ENCODE assay signal across 9 cellular contexts in the genomic region with DNA sequence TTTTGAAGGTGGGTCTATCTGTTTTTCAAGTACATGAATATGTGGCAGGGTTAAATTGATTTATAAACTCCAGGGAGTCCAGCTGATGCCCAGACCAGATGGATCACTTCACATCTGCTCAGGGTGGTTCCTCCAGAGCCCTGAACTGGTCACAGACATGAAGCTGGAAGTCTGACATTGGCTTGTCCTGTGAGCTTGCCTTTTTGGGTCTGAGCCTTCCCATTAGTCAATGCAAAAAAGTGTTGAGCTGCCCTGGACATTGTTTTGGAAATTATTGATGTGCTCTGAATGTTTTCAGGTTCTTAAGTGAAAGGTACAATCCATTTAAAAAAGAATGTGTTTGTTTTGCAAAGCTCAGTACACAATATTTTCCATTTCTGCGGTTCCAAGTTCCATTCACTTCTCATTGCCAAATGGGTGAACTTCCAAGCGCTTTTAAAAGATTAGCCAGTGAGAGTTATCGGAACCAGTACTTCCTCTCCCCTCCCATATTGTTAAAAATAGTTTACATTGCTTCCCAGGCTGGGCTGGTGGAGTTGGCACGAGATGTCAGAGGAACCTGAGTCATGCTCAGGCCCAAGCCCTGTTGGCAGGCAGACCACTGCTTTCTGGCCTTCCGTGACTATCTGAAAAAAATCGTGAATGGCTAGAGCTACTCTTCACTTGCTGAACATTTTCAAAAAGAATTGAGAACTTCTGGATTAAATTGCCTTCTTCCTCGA. TPM values are rescaled to one million over a fixed set of nuclear protein-coding genes. Genes with fewer than 3 reads are reported as not detected.
DNase-seq lines count a peak whose midpoint lies in the region; ATAC-seq and TF ChIP-seq lines count a peak whose summit lies in the region.
"Had no signal": no experiment of that assay in that cellular context is flagged by ENCODE, and none has a peak within 500 bp of the region (broad histone marks: within the 10 kb centered on the region; RNA-seq: fewer than 3 reads in every experiment).

No MANE protein-coding gene starts in this region.

- no peak overlapping the region for H3K27ac ChIP-seq in mammary epithelial cell (ENCODE audit: insufficient read depth, low read depth, low read length)
- H3K27ac ChIP-seq in thoracic aorta, result peak overlapping the region; percentile 71
- H3K27ac ChIP-seq in endodermal cell (ENCODE audit: low read depth, low read length), result no peak overlapping the region

- peak overlapping the region; percentile 36 for H3K4me2 ChIP-seq in mammary epithelial cell (ENCODE audit: insufficient read depth, low read depth, low read length)

- H3K27me3 ChIP-seq in mammary epithelial cell (ENCODE audit: insufficient read depth, low read length) (no peaks in the 10 kb centered on the region), thoracic aorta (replicated peaks; ENCODE audit: insufficient read depth) (no peaks in the 10 kb centered on the region), endodermal cell (ENCODE audit: control insufficient read depth, insufficient read depth, low read length, poor library complexity, severe bottlenecking) (no peaks in the 10 kb centered on the region)

- no peak for TF ChIP-seq EP300 in Ishikawa (IDR thresholded peaks at IDR 0.05; ENCODE audit: borderline replicate concordance)

- 3% methylated on average over 7 of the region's 7 CpGs for WGBS in mammary epithelial cell (ENCODE audit: low coverage, missing lambda C conversion rate)
- WGBS in endodermal cell (ENCODE audit: insufficient coverage in 1 of 2, insufficient read length in 1 of 2), 2 experiments, result 91 to 92% methylated on average over 5 to 7 of the region's 7 CpGs

- no peaks in the 10 kb centered on the region for H3K36me3 ChIP-seq in mammary epithelial cell (ENCODE audit: insufficient read depth, low read length)
- peaks cover 10% of the 10 kb centered on the region for H3K36me3 ChIP-seq in thoracic aorta
- H3K36me3 ChIP-seq in endodermal cell (ENCODE audit: control insufficient read depth, insufficient read depth, low read length), result peaks cover 18% of the 10 kb centered on the region

- no peaks in the 10 kb centered on the region for H4K20me1 ChIP-seq in mammary epithelial cell (ENCODE audit: insufficient read depth, low read length)

- H3K4me3 ChIP-seq in mammary epithelial cell (replicated peaks in 1 of 3; ENCODE audit: insufficient read depth in 1 of 3, low read depth in 2 of 3, low read length in 3 of 3) (no peak overlapping the region), thoracic aorta (no peak overlapping the region), endodermal cell (ENCODE audit: low read length) (no peak overlapping the region)

- H2AFZ ChIP-seq in mammary epithelial cell (ENCODE audit: low read depth, low read length), result peak overlapping the region; percentile 58

- no peak for TF ChIP-seq RAD21 in Ishikawa (IDR thresholded peaks at IDR 0.05; ENCODE audit: low read depth)

- H3K4me1 ChIP-seq in mammary epithelial cell (ENCODE audit: insufficient read depth, low read length) (peaks cover 23% of the 10 kb centered on the region), thoracic aorta (ENCODE audit: control insufficient read depth in 1 of 2, low read depth in 2 of 2) (peaks cover 20 to 62% of the 10 kb centered on the region in 2 donors), endodermal cell (ENCODE audit: control insufficient read depth, insufficient read depth, low read length) (no peaks in the 10 kb centered on the region)

- no peak for TF ChIP-seq CTCF in mammary epithelial cell (conservative IDR thresholded peaks at IDR 0.05 in 1 of 2, IDR thresholded peaks at IDR 0.05 in 1 of 2; ENCODE audit: extremely low read depth in 1 of 2, insufficient read depth in 1 of 2, low read depth in 1 of 2, low read length in 2 of 2)
- TF ChIP-seq CTCF in thoracic aorta (IDR thresholded peaks at IDR 0.05), result no peak
- TF ChIP-seq CTCF in endodermal cell (conservative IDR thresholded peaks at IDR 0.05), result no peak

- H3K27ac Mint-ChIP-seq in activated T-cell treated with anti-CD3 and anti-CD28 coated beads, Interleukin-2, amount 50 U/mL, for 24 hours, result no peak overlapping the region
- H3K27ac Mint-ChIP-seq in endodermal cell, result no peak overlapping the region

- H3K9ac ChIP-seq in mammary epithelial cell (ENCODE audit: insufficient read depth, low read length), result no peak overlapping the region
- no peak overlapping the region for H3K9ac ChIP-seq in endodermal cell (ENCODE audit: extremely low read depth, low read length, poor library complexity, severe bottlenecking)

- H3K4me1 Mint-ChIP-seq in activated T-cell treated with anti-CD3 and anti-CD28 coated beads, Interleukin-2, amount 50 U/mL, for 24 hours (ENCODE audit: low read depth), result peaks cover 8% of the 10 kb centered on the region
- peaks cover 12% of the 10 kb centered on the region for H3K4me1 Mint-ChIP-seq in endodermal cell

- H3K9me3 ChIP-seq in mammary epithelial cell (replicated peaks; ENCODE audit: insufficient read depth, low read length) (peaks cover 5% of the 10 kb centered on the region), thoracic aorta (no peaks in the 10 kb centered on the region), endodermal cell (ENCODE audit: control insufficient read depth, low read length) (peaks cover 32% of the 10 kb centered on the region)

- peak; percentile 89 for ATAC-seq in thoracic aorta (ENCODE audit: insufficient number of reproducible peaks, low FRiP score, low read depth)

- DNase-seq in mammary epithelial cell (peak; percentile 70), iris pigment epithelial cell (ENCODE audit: low read depth) (peak; percentile 91), thoracic aorta (ENCODE audit: low spot score) (peak; percentile 70), COLO668 (lab: John Stamatoyannopoulos, UW; ENCODE audit: unreplicated experiment) (no peak), endodermal cell (no peak)
- no peak for DNase-seq in activated T-cell treated with anti-CD3 and anti-CD28 coated beads, Interleukin-2, amount 50 U/mL, for 24 hours
- DNase-seq in stimulated activated naive CD4-positive, alpha-beta T cell (lab: John Stamatoyannopoulos, UW), result no peak
- DNase-seq: NCI-H526 had no signal

- H3K36me3 Mint-ChIP-seq in activated T-cell treated with anti-CD3 and anti-CD28 coated beads, Interleukin-2, amount 50 U/mL, for 24 hours (ENCODE audit: low read depth), result no peaks in the 10 kb centered on the region
- peaks cover 72% of the 10 kb centered on the region for H3K36me3 Mint-ChIP-seq in endodermal cell (ENCODE audit: low read depth)

- peaks cover 11% of the 10 kb centered on the region for H3K9me3 Mint-ChIP-seq in activated T-cell treated with anti-CD3 and anti-CD28 coated beads, Interleukin-2, amount 50 U/mL, for 24 hours
- H3K9me3 Mint-ChIP-seq in endodermal cell, result peaks cover 39% of the 10 kb centered on the region

- no TSS peak for BruUV-seq in mammary epithelial cell (replicated peaks; lab: Mats Ljungman, UMichigan)

- intact Hi-C loops in mammary epithelial cell (cut with micrococcal nuclease), result no loop called here

- no peak overlapping the region for H3K4me3 Mint-ChIP-seq in activated T-cell treated with anti-CD3 and anti-CD28 coated beads, Interleukin-2, amount 50 U/mL, for 24 hours
- H3K4me3 Mint-ChIP-seq in endodermal cell, result no peak overlapping the region

- dilution Hi-C loops in mammary epithelial cell (cut with HindIII; ENCODE audit: low sequenced_read_pairs), result no loop called here

- in situ Hi-C loops in mammary epithelial cell (cut with MboI; ENCODE audit: low sequenced_read_pairs in 2 of 2), result no loop called here

- peaks cover 31% of the 10 kb centered on the region for H3K27me3 Mint-ChIP-seq in activated T-cell treated with anti-CD3 and anti-CD28 coated beads, Interleukin-2, amount 50 U/mL, for 24 hours
- H3K27me3 Mint-ChIP-seq in endodermal cell (ENCODE audit: insufficient read depth), result no peaks in the 10 kb centered on the region

- CTCF ChIA-PET in mammary epithelial cell (lab: Charles Lee; ENCODE audit: low non-redundant PET), result no interaction called here

- H3K79me2 ChIP-seq in mammary epithelial cell (ENCODE audit: insufficient read depth, low read length), result no peaks in the 10 kb centered on the region

TF ChIP-seq in Ishikawa, 13 proteins besides CTCF, POLR2A, EP300 and RAD21:
- TF ChIP-seq CREB1 (IDR thresholded peaks at IDR 0.05; ENCODE audit: low read depth) (no peak), FOXM1 (IDR thresholded peaks at IDR 0.05; ENCODE audit: borderline replicate concordance, low read depth) (no peak), CEBPB (IDR thresholded peaks at IDR 0.05) (no peak), TAF1 (IDR thresholded peaks at IDR 0.05; ENCODE audit: low read depth) (no peak), EGR1 (IDR thresholded peaks at IDR 0.05) (no peak), NFIC (IDR thresholded peaks at IDR 0.05) (0 out of 2 replicates have a peak, but pooled peaks have one; percentile 15), TEAD4 (IDR thresholded peaks at IDR 0.05) (peak; percentile 22; the same call in 1 of the 2 replicates), TCF12 (IDR thresholded peaks at IDR 0.05; ENCODE audit: low read depth) (no peak)

RNA-seq across cellular contexts. Expression of a gene that starts 52.1 kb away (rescaled TPM):
- total RNA-seq in mammary epithelial cell, result 1 to 10 TPM in 1 of 2 donors, under 1 TPM in 1; 0.33 to 2.2 TPM
- 0.20 TPM for polyA plus RNA-seq in mammary epithelial cell
- polyA minus RNA-seq in mammary epithelial cell, result not detected
- total RNA-seq in thoracic aorta, result 100 to 1,000 TPM; 133 to 268 TPM
- total RNA-seq in endodermal cell, result 10 to 100 TPM in 1 of 2 donors, 1 to 10 TPM in 1; 7.8 to 10.7 TPM
- polyA plus RNA-seq in endodermal cell (2013, experiment 1 of 2), result 9.9 TPM
- 8.4 TPM for polyA plus RNA-seq in endodermal cell (2013, experiment 2 of 2)

Comparison
In these comparisons a context has a peak if more than half of its experiments do, and no peak if none do; other contexts are left out.
1. DNase-seq: peak in mammary epithelial cell (single experiment), iris pigment epithelial cell (single experiment) and thoracic aorta (single experiment); none in activated T-cell treated with anti-CD3 and anti-CD28 coated beads, Interleukin-2, amount 50 U/mL, for 24 hours (single experiment), COLO668 (single experiment), endodermal cell (single experiment) and stimulated activated naive CD4-positive, alpha-beta T cell (0 of 6).
2. H3K27ac ChIP-seq: peak in thoracic aorta (2 of 2); none in mammary epithelial cell (single experiment) and endodermal cell (single experiment).
3. RNA of a gene that starts 52.1 kb away (total RNA-seq): 133 to 268 TPM in thoracic aorta; 7.8 to 10.7 TPM in endodermal cell and 0.33 to 2.2 TPM in mammary epithelial cell; every median in the first group is over 10 times any median in the second.